ENCODE assay signal across 23 cellular contexts in genomic region chr9:135698767-135699166, GRCh38. TPM values are rescaled to one million over a fixed set of nuclear protein-coding genes. Genes with fewer than 3 reads are reported as not detected.
"Had no signal": no experiment of that assay in that cellular context is flagged by ENCODE, and none has a peak within 500 bp of the region (broad histone marks: within the 10 kb centered on the region; RNA-seq: fewer than 3 reads in every experiment).

No MANE protein-coding gene starts in this region.

- DNase-seq: activated CD4-positive, alpha-beta T cell treated with anti-CD3 and anti-CD28 coated beads for 1 hour; activated CD8-positive, alpha-beta memory T cell treated with anti-CD3 and anti-CD28 coated beads for 24 hours; activated CD8-positive, alpha-beta memory T cell treated with anti-CD3 and anti-CD28 coated beads, Interleukin-2, amount 50 U/mL, for 48 hours; activated effector memory CD4-positive, alpha-beta T cell treated with anti-CD3 and anti-CD28 coated beads, Interleukin-2, amount 50 U/mL, for 16 hours; activated T-cell treated with anti-CD3 and anti-CD28 coated beads, Interleukin-2, amount 50 U/mL, for 48 hours; cortex of kidney; gastrocnemius medialis; heart left ventricle; mesendoderm; naive thymus-derived CD4-positive, alpha-beta T cell; ovary; psoas muscle; right cardiac atrium; stimulated activated naive CD8-positive, alpha-beta T cell treated with anti-CD3 and anti-CD28 coated beads, Interleukin-15, Interleukin-2, amounts not matched to agents 100 U/mL and 50 U/mL, for 24 hours; substantia nigra; tibial artery had no signal

- H3K36me3 ChIP-seq: ascending aorta, gastrocnemius medialis, heart left ventricle, ovary, tibial artery had no signal

- ATAC-seq: gastrocnemius medialis; heart left ventricle; naive thymus-derived CD4-positive, alpha-beta T cell; psoas muscle; right cardiac atrium; stimulated activated naive CD8-positive, alpha-beta T cell treated with anti-CD3 and anti-CD28 coated beads, Interleukin-15, Interleukin-2, amounts not matched to agents 100 U/mL and 50 U/mL, for 24 hours had no signal

- H3K9me3 ChIP-seq: ascending aorta, gastrocnemius medialis, heart left ventricle, ovary, psoas muscle, tibial artery had no signal

- H3K27ac ChIP-seq: ascending aorta, gastrocnemius medialis, heart left ventricle, ovary, psoas muscle, skin epidermis, tibial artery had no signal

- H3K4me3 ChIP-seq: ascending aorta, gastrocnemius medialis, heart left ventricle, ovary, psoas muscle, skin epidermis, tibial artery had no signal

- H3K27me3 ChIP-seq: ovary had no signal

RNA-seq across cellular contexts. Expression of gene SOHLH1, which starts 0.5 kb away (rescaled TPM):
- total RNA-seq: ascending aorta; gastrocnemius medialis; heart left ventricle; liver; mucosa of gallbladder; naive thymus-derived CD4-positive, alpha-beta T cell; psoas muscle; right cardiac atrium; urinary bladder had no signal
- polyA plus RNA-seq: adipose tissue; esophagus; heart left ventricle; liver; naive thymus-derived CD4-positive, alpha-beta T cell; psoas muscle; right cardiac atrium; urinary bladder had no signal

RNA-seq across cellular contexts. Expression of gene KCNT1, which starts 3.2 kb away (rescaled TPM):
- total RNA-seq: ascending aorta had no signal
- polyA plus RNA-seq: naive thymus-derived CD4-positive, alpha-beta T cell had no signal

RNA-seq across cellular contexts. Expression of gene LCN9, which starts 35.7 kb away (rescaled TPM):
- total RNA-seq: ascending aorta; gastrocnemius medialis; heart left ventricle; liver; mucosa of gallbladder; naive thymus-derived CD4-positive, alpha-beta T cell; ovary; psoas muscle; right cardiac atrium; urinary bladder had no signal
- polyA plus RNA-seq: esophagus; heart left ventricle; liver; naive thymus-derived CD4-positive, alpha-beta T cell; ovary; psoas muscle; right cardiac atrium; urinary bladder had no signal

RNA-seq across cellular contexts. Expression of gene GLT6D1, which starts 59.4 kb away (rescaled TPM):
- total RNA-seq: ascending aorta; gastrocnemius medialis; heart left ventricle; liver; mucosa of gallbladder; naive thymus-derived CD4-positive, alpha-beta T cell; ovary; psoas muscle; right cardiac atrium; urinary bladder had no signal
- polyA plus RNA-seq: adipose tissue; esophagus; heart left ventricle; liver; naive thymus-derived CD4-positive, alpha-beta T cell; ovary; psoas muscle; right cardiac atrium; urinary bladder had no signal
